ENCODE assay signal across 8 cellular contexts in genomic region chr13:110593430-110594130, GRCh38. TPM values are rescaled to one million over a fixed set of nuclear protein-coding genes. Genes with fewer than 3 reads are reported as not detected.
DNase-seq lines count a peak whose midpoint lies in the region; ATAC-seq and TF ChIP-seq lines count a peak whose summit lies in the region.

No MANE protein-coding gene starts in this region.

- no peaks in the 10 kb centered on the region for H3K36me3 ChIP-seq in suprapubic skin

- H3K27ac ChIP-seq in suprapubic skin = no peak overlapping the region

- TF ChIP-seq EP300 in suprapubic skin (IDR thresholded peaks at IDR 0.05) = no peak

- peak; percentile 3 for DNase-seq in DMS114 treated with DMSO at 0.1 percent for 48 hours (lab: John Stamatoyannopoulos, UW; ENCODE audit: unreplicated experiment)
- DNase-seq in NCI-H2171 treated with DMSO at 0.1 percent for 48 hours (lab: John Stamatoyannopoulos, UW) = peak; percentile 40
- peak; percentile 38 for DNase-seq in astrocyte of the cerebellum (ENCODE audit: low read depth)
- peak; percentile 66 for DNase-seq in iPS-NIHi7 (ENCODE audit: extremely low spot score)
- no peak for DNase-seq in suprapubic skin (ENCODE audit: low spot score in 2 of 2)
- DNase-seq in anterior cingulate cortex (lab: John Stamatoyannopoulos, UW) = no peak

- peak; percentile 60 for TF ChIP-seq CTCF in astrocyte of the cerebellum (IDR thresholded peaks at IDR 0.05; ENCODE audit: low read depth, low read length, missing control alignments)
- TF ChIP-seq CTCF in suprapubic skin (IDR thresholded peaks at IDR 0.05) = peak; percentile 51 to 72

- in situ Hi-C loops in astrocyte of the cerebellum (cut with HindIII; ENCODE audit: low sequenced_read_pairs) = no loop called here

- TF ChIP-seq POLR2A in suprapubic skin (IDR thresholded peaks at IDR 0.05) = no peak

- H3K4me3 ChIP-seq in astrocyte of the cerebellum (ENCODE audit: low read depth, low read length) = no peak overlapping the region
- no peak overlapping the region for H3K4me3 ChIP-seq in suprapubic skin

- H3K4me1 ChIP-seq in suprapubic skin = peaks cover 9% of the 10 kb centered on the region

- no peaks in the 10 kb centered on the region for H3K9me3 ChIP-seq in suprapubic skin

- 43% methylated on average over 6 of the region's 6 CpGs for WGBS in suprapubic skin

- H3K27me3 ChIP-seq in suprapubic skin = no peaks in the 10 kb centered on the region

- ATAC-seq in GM18861 (IDR thresholded peaks at IDR 0.05; ENCODE audit: unreplicated experiment) (peak; percentile 78), HG03045 (IDR thresholded peaks at IDR 0.05; ENCODE audit: unreplicated experiment) (peak; percentile 73)

RNA-seq across cellular contexts. Expression of gene NAXD, which starts 21.8 kb away (rescaled TPM):
- 10 to 100 TPM; 26.4 to 38.3 (median 32.4) TPM for total RNA-seq in suprapubic skin

RNA-seq across cellular contexts. Expression of gene RAB20, which starts 32.1 kb away (rescaled TPM):
- total RNA-seq in suprapubic skin = 1 to 10 TPM; 2.0 to 6.7 (median 3.7) TPM

Comparison
In these comparisons a context has a peak if more than half of its experiments do, and no peak if none do; other contexts are left out.
1. DNase-seq: peak in DMS114 treated with DMSO at 0.1 percent for 48 hours (single experiment), NCI-H2171 treated with DMSO at 0.1 percent for 48 hours (single experiment), astrocyte of the cerebellum (single experiment) and iPS-NIHi7 (single experiment); none in suprapubic skin (0 of 2) and anterior cingulate cortex (0 of 58).